ENCODE assay signal across 35 cellular contexts in genomic region chr1:17950728-17951127, GRCh38.
"Had no signal": no experiment of that assay in that cellular context is flagged by ENCODE, and none has a peak within 500 bp of the region (broad histone marks: within the 10 kb centered on the region; RNA-seq: fewer than 3 reads in every experiment).

No MANE protein-coding gene starts in this region.

- DNase-seq: activated CD4-positive, alpha-beta T cell treated with anti-CD3 and anti-CD28 coated beads for 1 hour; activated CD4-positive, alpha-beta T cell treated with anti-CD3 and anti-CD28 coated beads, Interleukin-2, amount 10 ng/mL, durations not matched to agents 24 days and 14 days; activated CD4-positive, alpha-beta T cell treated with anti-CD3 and anti-CD28 coated beads, Interleukin-2, amount 50 U/mL, for 4 hours; activated CD4-positive, CD25-positive, alpha-beta regulatory T cell; activated CD8-positive, alpha-beta T cell treated with anti-CD3 and anti-CD28 coated beads for 36 hours; activated effector memory CD4-positive, alpha-beta T cell treated with anti-CD3 and anti-CD28 coated beads, Interleukin-2, amount 50 U/mL, for 16 hours; activated naive CD4-positive, alpha-beta T cell; activated naive CD4-positive, alpha-beta T cell treated with anti-CD3 and anti-CD28 coated beads, Interleukin-2, amount 50 U/mL, for 16 hours; activated naive CD8-positive, alpha-beta T cell treated with anti-CD3 and anti-CD28 coated beads for 36 hours; activated T-cell treated with anti-CD3 and anti-CD28 coated beads, Interleukin-2, amount 50 U/mL, for 1 hour; activated T-cell treated with anti-CD3 and anti-CD28 coated beads, Interleukin-2, amount 50 U/mL, for 72 hours; amniotic stem cell; aorta; brain microvascular endothelial cell; central memory CD4-positive, alpha-beta T cell; Karpas-422; NCI-H1105; NCI-H1417 treated with DMSO at 0.1 percent for 48 hours; NCI-H187 treated with DMSO at 0.1 percent for 48 hours; NCI-H2081 treated with DMSO at 0.1 percent for 48 hours; NCI-H226; NCI-H446 treated with DMSO at 0.1 percent for 48 hours; NCI-H524; NCI-H69; NK-92 treated with Interleukin-12 subunit alpha and Interleukin-12 subunit beta, amount 100 ng/mL, for 24 hours; PC-3; Peyer's patch; Right ventricle myocardium superior; T-cell; T-helper 2 cell; T-helper 9 cell had no signal

- H3K9me3 ChIP-seq: Peyer's patch, SJSA1 had no signal

- H3K4me3 ChIP-seq: Peyer's patch, SJSA1 had no signal

- H3K4me1 ChIP-seq: Peyer's patch, SJSA1 had no signal

- H3K36me3 ChIP-seq: brain microvascular endothelial cell, Peyer's patch, SJSA1 had no signal

- H3K27ac ChIP-seq: brain microvascular endothelial cell, Peyer's patch, SJSA1, VCaP had no signal

- ATAC-seq: activated CD8-positive, alpha-beta T cell treated with anti-CD3 and anti-CD28 coated beads for 36 hours; activated T-cell treated with anti-CD3 and anti-CD28 coated beads, Interleukin-2, amount 50 U/mL, for 72 hours; activated T-helper 17 cell treated with anti-CD3 and anti-CD28 coated beads, Interleukin-2, amount 50 U/mL, for 72 hours; PC-3; SK-N-SH treated with all-trans-retinoic acid at 6 μM for 48 hours; T-cell had no signal

- H3K27me3 ChIP-seq: brain microvascular endothelial cell, Peyer's patch had no signal
